9 cellular contexts compared by ENCODE assay signal in genomic region chr7:99952649-99953048, GRCh38. TPM values are rescaled to one million over a fixed set of nuclear protein-coding genes. Genes with fewer than 3 reads are reported as not detected.
"Had no signal": no experiment of that assay in that cellular context is flagged by ENCODE, and none has a peak within 500 bp of the region (broad histone marks: within the 10 kb centered on the region; RNA-seq: fewer than 3 reads in every experiment).

No MANE protein-coding gene starts in this region.

RNA-seq across cellular contexts. Expression of gene AZGP1, which starts 23.2 kb away (rescaled TPM):
- total RNA-seq: activated B cell treated with CpG ODN at 0.5 μM for 24 hours; activated CD4-positive, alpha-beta memory T cell treated with anti-CD3 and anti-CD28 coated beads, Interleukin-2, amount 10 ng/mL, durations not matched to agents 7 days and 5 days; activated CD4-positive, alpha-beta T cell treated with anti-CD3 and anti-CD28 coated beads, Interleukin-2, amount 10 ng/mL, durations not matched to agents 7 days and 5 days; activated CD8-positive, alpha-beta memory T cell treated with anti-CD3 and anti-CD28 coated beads, Interleukin-2, amount 10 ng/mL, durations not matched to agents 7 days and 5 days; activated CD8-positive, alpha-beta T cell treated with anti-CD3 and anti-CD28 coated beads, Interleukin-2, amount 10 ng/mL, durations not matched to agents 7 days and 5 days; activated naive CD8-positive, alpha-beta T cell treated with anti-CD3 and anti-CD28 coated beads, Interleukin-2, amount 10 ng/mL, durations not matched to agents 7 days and 5 days; activated T-helper 2 cell treated with anti-CD3 and anti-CD28 coated beads, Interferon-gamma antibody, Interleukin-2, Interleukin-4, amounts not matched to agents 10 μg/mL and 5 μg/mL and 100 μg/mL, durations not matched to agents 14 hours and 24 hours and 36 hours; ascending aorta had no signal

RNA-seq across cellular contexts. Expression of gene GJC3, which starts 23.2 kb away (rescaled TPM):
- total RNA-seq: activated B cell treated with CpG ODN at 0.5 μM for 24 hours; activated CD4-positive, alpha-beta memory T cell treated with anti-CD3 and anti-CD28 coated beads, Interleukin-2, amount 10 ng/mL, durations not matched to agents 7 days and 5 days; activated CD8-positive, alpha-beta memory T cell treated with anti-CD3 and anti-CD28 coated beads, Interleukin-2, amount 10 ng/mL, durations not matched to agents 7 days and 5 days; activated naive CD8-positive, alpha-beta T cell treated with anti-CD3 and anti-CD28 coated beads, Interleukin-2, amount 10 ng/mL, durations not matched to agents 7 days and 5 days; ascending aorta; cardiac septum had no signal
